17 cellular contexts compared by ENCODE assay signal in the genomic region with DNA sequence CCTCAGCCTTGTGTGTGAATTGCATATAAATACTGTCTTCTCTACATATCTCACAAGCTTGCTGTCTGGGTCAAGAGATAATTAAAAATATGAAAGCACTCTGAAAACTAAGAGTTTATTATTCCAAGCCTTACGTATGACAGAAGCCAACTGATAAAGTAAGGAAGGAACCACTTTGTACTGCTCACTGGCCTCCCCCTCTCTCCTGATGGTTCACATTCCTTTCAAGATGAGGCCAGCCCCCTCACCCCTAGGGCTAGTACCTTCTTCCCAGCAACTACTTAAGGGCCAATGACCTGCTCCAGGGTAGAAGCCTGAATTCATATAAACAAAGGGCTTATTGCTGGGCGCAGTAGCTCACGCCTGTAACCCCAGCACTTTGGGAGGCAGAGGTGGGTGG. TPM values are rescaled to one million over a fixed set of nuclear protein-coding genes. Genes with fewer than 3 reads are reported as not detected.
DNase-seq lines count a peak whose midpoint lies in the region; ATAC-seq and TF ChIP-seq lines count a peak whose summit lies in the region.
"Had no signal": no experiment of that assay in that cellular context is flagged by ENCODE, and none has a peak within 500 bp of the region (broad histone marks: within the 10 kb centered on the region; RNA-seq: fewer than 3 reads in every experiment).

No MANE protein-coding gene starts in this region.

- no peaks in the 10 kb centered on the region for H3K9me3 ChIP-seq in right cardiac atrium (ENCODE audit: control insufficient read depth, low read length)
- H3K9me3 ChIP-seq in OCI-LY1 (ENCODE audit: low read length): no peaks in the 10 kb centered on the region
- no peaks in the 10 kb centered on the region for H3K9me3 ChIP-seq in testis
- no peaks in the 10 kb centered on the region for H3K9me3 ChIP-seq in WERI-Rb-1 (ENCODE audit: severe bottlenecking)
- H3K9me3 ChIP-seq: body of pancreas, colonic mucosa, tibial artery had no signal

- H3K36me3 Mint-ChIP-seq in central memory CD8-positive, alpha-beta T cell (ENCODE audit: insufficient read depth): peaks cover 10% of the 10 kb centered on the region

- TF ChIP-seq CTCF in OCI-LY1 (IDR thresholded peaks at IDR 0.05; ENCODE audit: low read length): no peak
- no peak for TF ChIP-seq CTCF in testis (IDR thresholded peaks at IDR 0.05)
- TF ChIP-seq CTCF in WERI-Rb-1 (IDR thresholded peaks at IDR 0.05; ENCODE audit: low read depth, low read length): no peak

- no peak for TF ChIP-seq POLR2A in testis (IDR thresholded peaks at IDR 0.05)

- H3K27me3 ChIP-seq in right cardiac atrium (ENCODE audit: control insufficient read depth, insufficient read depth): no peaks in the 10 kb centered on the region
- H3K27me3 ChIP-seq in OCI-LY1 (ENCODE audit: insufficient read depth, low read length): no peaks in the 10 kb centered on the region
- H3K27me3 ChIP-seq in testis: no peaks in the 10 kb centered on the region
- peaks cover 4% of the 10 kb centered on the region for H3K27me3 ChIP-seq in WERI-Rb-1 (ENCODE audit: insufficient read depth, low read depth, severe bottlenecking)
- H3K27me3 ChIP-seq: body of pancreas, colonic mucosa, tibial artery had no signal

- H3K79me2 ChIP-seq in OCI-LY1 (ENCODE audit: insufficient read depth, low read length): no peaks in the 10 kb centered on the region

- no peak overlapping the region for H3K4me3 Mint-ChIP-seq in central memory CD8-positive, alpha-beta T cell

- no peaks in the 10 kb centered on the region for H3K9me3 Mint-ChIP-seq in central memory CD8-positive, alpha-beta T cell

- ATAC-seq in right cardiac atrium (no peak), HG02885 (IDR thresholded peaks at IDR 0.05; ENCODE audit: poor library complexity, unreplicated experiment) (no peak)
- ATAC-seq in central memory CD8-positive, alpha-beta T cell (replicated peaks; ENCODE audit: extremely low read depth, poor library complexity, severe bottlenecking): no peak
- ATAC-seq: left ventricle myocardium superior had no signal

- DNase-seq in cardiac septum (ENCODE audit: low spot score): peak; percentile 41
- no peak for DNase-seq in right cardiac atrium
- DNase-seq in central memory CD8-positive, alpha-beta T cell (ENCODE audit: low spot score in 2 of 2): no peak
- peak; percentile 26 for DNase-seq in testis
- DNase-seq in stimulated activated CD8-positive, alpha-beta memory T cell treated with anti-CD3 and anti-CD28 coated beads, Interleukin-4, amount 100 ng/mL, for 48 hours: no peak
- no peak for DNase-seq in WERI-Rb-1
- DNase-seq: left ventricle myocardium superior, NCI-H1048, NCI-H510A, nucleus accumbens, tibial artery had no signal

- peak overlapping the region; percentile 69 for H3K27ac Mint-ChIP-seq in central memory CD8-positive, alpha-beta T cell (ENCODE audit: low read depth)

- peaks cover 32% of the 10 kb centered on the region for H3K4me1 Mint-ChIP-seq in central memory CD8-positive, alpha-beta T cell

- H3K27ac ChIP-seq in right cardiac atrium (ENCODE audit: low read length): no peak overlapping the region
- peak overlapping the region; percentile 36 for H3K27ac ChIP-seq in OCI-LY1 (ENCODE audit: low read depth, low read length, poor library complexity, severe bottlenecking)
- no peak overlapping the region for H3K27ac ChIP-seq in testis
- H3K27ac ChIP-seq in WERI-Rb-1: no peak overlapping the region
- H3K27ac ChIP-seq: body of pancreas, colonic mucosa, RWPE1, tibial artery, VCaP had no signal

- no peak overlapping the region for H3K9ac ChIP-seq in OCI-LY1 (ENCODE audit: low read length)

- 84% methylated on average over 3 of the region's 3 CpGs for WGBS in right cardiac atrium
- 79 to 86% methylated on average over 3 of the region's 3 CpGs for WGBS in testis, 2 donors

- no peaks in the 10 kb centered on the region for H3K27me3 Mint-ChIP-seq in central memory CD8-positive, alpha-beta T cell

- H3K36me3 ChIP-seq in OCI-LY1 (ENCODE audit: insufficient read depth, low read length) (no peaks in the 10 kb centered on the region), testis (ENCODE audit: low read depth, missing control alignments) (no peaks in the 10 kb centered on the region), WERI-Rb-1 (no peaks in the 10 kb centered on the region)
- H3K36me3 ChIP-seq: colonic mucosa, tibial artery had no signal

- no peak overlapping the region for H3K4me2 ChIP-seq in OCI-LY1 (ENCODE audit: low read length)

- intact Hi-C loops in cardiac septum (cut with DNase I) (no loop called here), right cardiac atrium (cut with DNase I) (no loop called here), testis (cut with DNase I; ENCODE audit: low total_unique reads) (no loop called here)

- no peaks in the 10 kb centered on the region for H3K9me2 ChIP-seq in OCI-LY1 (ENCODE audit: low read depth, low read length)

- no peaks in the 10 kb centered on the region for H3K4me1 ChIP-seq in right cardiac atrium (ENCODE audit: control insufficient read depth, insufficient read depth, low read length)
- peaks cover 46% of the 10 kb centered on the region for H3K4me1 ChIP-seq in OCI-LY1 (ENCODE audit: insufficient read depth, low read length, severe bottlenecking)
- H3K4me1 ChIP-seq in testis: no peaks in the 10 kb centered on the region
- H3K4me1 ChIP-seq: colonic mucosa had no signal

- H4K20me1 ChIP-seq in OCI-LY1 (ENCODE audit: insufficient read depth, low read length): no peaks in the 10 kb centered on the region

- H3K4me3 ChIP-seq in right cardiac atrium (ENCODE audit: low read length) (no peak overlapping the region), OCI-LY1 (ENCODE audit: low read depth, low read length, poor library complexity, severe bottlenecking) (no peak overlapping the region), testis (no peak overlapping the region), WERI-Rb-1 (ENCODE audit: low read depth, low read length) (no peak overlapping the region)
- H3K4me3 ChIP-seq: body of pancreas, colonic mucosa, tibial artery had no signal

- 0 out of 2 replicates have a peak, but pooled peaks cover 6% of the 10 kb centered on the region for H3F3A ChIP-seq in OCI-LY1 (ENCODE audit: insufficient read depth, low read length)

- H2AFZ ChIP-seq in OCI-LY1 (ENCODE audit: low read length): no peak overlapping the region

RNA-seq across cellular contexts. Expression of a gene that starts 5.4 kb away (rescaled TPM):
- total RNA-seq in cardiac septum: not detected
- under 1 TPM in 2 of 4 donors, not detected in 2; 0.37 to 0.53 TPM for total RNA-seq in right cardiac atrium
- 0.14 TPM for polyA plus RNA-seq in right cardiac atrium
- 10 to 100 TPM; 12.6 to 21.4 TPM for total RNA-seq in testis
- 8.9 TPM for polyA plus RNA-seq in testis (ENCODE audit: insufficient read depth, low read depth, low replicate concordance)

RNA-seq across cellular contexts. Expression of a gene that starts 38.4 kb away (rescaled TPM):
- 733 TPM for total RNA-seq in cardiac septum
- total RNA-seq in right cardiac atrium: 1,000 to 10,000 TPM; 1,125 to 1,239 (median 1,186) TPM
- 4,509 TPM for polyA plus RNA-seq in right cardiac atrium
- total RNA-seq in testis: 1,000 to 10,000 TPM in 1 of 2 donors, 100 to 1,000 TPM in 1; 442 to 1,133 TPM
- polyA plus RNA-seq in testis (ENCODE audit: insufficient read depth, low read depth, low replicate concordance): 1,045 TPM

Comparison
In these comparisons a context has a peak if more than half of its experiments do, and no peak if none do; other contexts are left out.
1. DNase-seq: peak in cardiac septum (single experiment) and testis (single experiment); none in right cardiac atrium (0 of 3), central memory CD8-positive, alpha-beta T cell (0 of 2), stimulated activated CD8-positive, alpha-beta memory T cell treated with anti-CD3 and anti-CD28 coated beads, Interleukin-4, amount 100 ng/mL, for 48 hours (single experiment) and WERI-Rb-1 (single experiment).
2. RNA of a gene that starts 5.4 kb away (total RNA-seq): 12.6 to 21.4 TPM in testis; 0.37 to 0.53 TPM in right cardiac atrium and not detected in cardiac septum (single experiment); every median in the first group is over 4 times any median in the second.